1 cellular context compared by ENCODE assay signal in genomic region chr7:94251-94801, GRCh38.
TF ChIP-seq lines count a peak whose summit lies in the region.

No MANE protein-coding gene starts in this region.

TF ChIP-seq in IMR-90, 13 proteins besides CTCF, POLR2A, EP300 and RAD21 (continued from another document):
- TF ChIP-seq ELK1 (IDR thresholded peaks at IDR 0.05; ENCODE audit: borderline replicate concordance, low read depth, low read length) (no peak), MXI1 (IDR thresholded peaks at IDR 0.05; ENCODE audit: borderline replicate concordance, low read depth, low read length) (no peak), BHLHE40 (IDR thresholded peaks at IDR 0.05; ENCODE audit: low read depth, low read length) (no peak), NFE2L2 (IDR thresholded peaks at IDR 0.05; ENCODE audit: low read depth, low read length) (no peak), CEBPB (IDR thresholded peaks at IDR 0.05; ENCODE audit: low read depth, low read length) (no peak), MAFK (IDR thresholded peaks at IDR 0.05; ENCODE audit: low read depth, low read length) (no peak)
